8 cellular contexts compared by ENCODE assay signal in the genomic region with DNA sequence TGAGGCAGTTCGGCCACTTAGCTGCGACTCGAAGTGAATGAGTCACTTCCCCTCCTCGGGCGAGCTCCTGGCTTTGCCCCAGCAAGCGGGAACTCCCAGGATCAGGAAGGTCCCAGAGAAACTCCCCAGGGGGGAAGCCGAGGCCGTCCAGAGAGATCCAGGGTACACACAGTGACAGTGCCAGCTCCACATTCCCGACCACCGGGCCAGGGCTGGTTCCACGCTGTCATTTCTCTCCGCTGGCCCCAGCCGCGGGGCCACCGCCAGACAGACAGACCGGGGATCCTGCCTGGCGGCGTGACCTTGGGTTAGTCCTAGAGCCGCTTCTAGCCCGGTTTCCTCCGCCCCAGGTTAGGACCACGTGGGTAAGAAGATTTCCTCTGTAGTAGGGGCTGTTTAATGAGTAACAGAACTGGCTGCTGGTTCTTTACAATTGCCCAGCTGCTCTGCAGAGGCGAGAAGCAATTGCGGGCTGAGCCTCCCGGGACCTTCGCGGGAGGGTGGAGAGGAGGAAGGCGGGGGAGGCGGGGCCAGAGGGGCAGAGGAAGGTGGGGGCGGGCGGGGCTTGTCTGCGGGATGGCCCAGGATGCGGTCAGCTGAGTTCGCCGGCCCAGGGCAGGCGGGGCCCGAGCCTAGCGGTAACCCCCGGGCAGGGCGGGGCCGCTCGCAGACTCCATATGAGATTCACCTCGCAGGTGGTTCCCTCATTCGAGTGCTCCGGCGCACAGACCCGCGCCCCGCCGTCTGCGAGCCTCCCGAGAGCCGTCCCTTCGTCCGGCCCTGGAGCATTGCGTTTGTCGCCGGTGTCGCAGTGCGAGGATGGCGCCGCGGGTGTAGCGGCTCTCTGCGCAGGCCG. TPM values are rescaled to one million over a fixed set of nuclear protein-coding genes. Genes with fewer than 3 reads are reported as not detected.
DNase-seq lines count a peak whose midpoint lies in the region; ATAC-seq lines count a peak whose summit lies in the region.

A gene (plus strand): TSS at position 707 of the 856 bp plus-strand sequence. CDS start 5,519 bp downstream, outside the sequence.

- H3K27me3 Mint-ChIP-seq in activated CD4-positive, alpha-beta T cell treated with anti-CD3 and anti-CD28 coated beads, Interleukin-2, amount 10 ng/mL, durations not matched to agents 7 days and 5 days = no peaks in the 10 kb centered on the region

- H3K4me3 Mint-ChIP-seq in activated CD4-positive, alpha-beta T cell treated with anti-CD3 and anti-CD28 coated beads, Interleukin-2, amount 10 ng/mL, durations not matched to agents 7 days and 5 days = peak within 1 kb of the TSS; percentile 89

- POLR2A ChIA-PET in activated CD4-positive, alpha-beta T cell treated with anti-CD3 and anti-CD28 coated beads, Interleukin-2, amount 10 ng/mL, durations not matched to agents 7 days and 5 days (lab: Charles Lee) = interaction anchor here (0.9 kb wide), 1 partner anchor 97 kb away, joined by 3 read pairs; no protein-coding TSS in a partner anchor

- peak; percentile 64 for ATAC-seq in GM18870 (IDR thresholded peaks at IDR 0.05; ENCODE audit: unreplicated experiment)
- ATAC-seq in HG03108 (IDR thresholded peaks at IDR 0.05; ENCODE audit: unreplicated experiment) = peak; percentile 48
- peak; percentile 90 for ATAC-seq in left lobe of liver

- CTCF ChIA-PET in activated CD4-positive, alpha-beta T cell treated with anti-CD3 and anti-CD28 coated beads, Interleukin-2, amount 10 ng/mL, durations not matched to agents 7 days and 5 days (lab: Charles Lee) = interaction anchor here (0.8 to 3.2 kb wide), 5 partner anchors 10 to 85 kb away, joined by 3 to 17 read pairs (median 3); no protein-coding TSS in a partner anchor

- peak within 1 kb of the TSS; percentile 94 for H3K27ac Mint-ChIP-seq in activated CD4-positive, alpha-beta T cell treated with anti-CD3 and anti-CD28 coated beads, Interleukin-2, amount 10 ng/mL, durations not matched to agents 7 days and 5 days

- peaks cover 79% of the 10 kb centered on the region for H3K4me1 Mint-ChIP-seq in activated CD4-positive, alpha-beta T cell treated with anti-CD3 and anti-CD28 coated beads, Interleukin-2, amount 10 ng/mL, durations not matched to agents 7 days and 5 days

- H3K36me3 Mint-ChIP-seq in activated CD4-positive, alpha-beta T cell treated with anti-CD3 and anti-CD28 coated beads, Interleukin-2, amount 10 ng/mL, durations not matched to agents 7 days and 5 days (ENCODE audit: low read depth) = peaks cover 40% of the 10 kb centered on the region

- DNase-seq in AG08395 (ENCODE audit: low spot score) = peak; percentile 88
- DNase-seq in NCI-H524 treated with DMSO at 0.1 percent for 48 hours (lab: John Stamatoyannopoulos, UW) = peak; percentile 28
- DNase-seq in activated CD4-positive, alpha-beta T cell treated with anti-CD3 and anti-CD28 coated beads, Interleukin-2, amount 10 ng/mL, durations not matched to agents 7 days and 5 days = peak; percentile 94
- peak; percentile 84 for DNase-seq in cortex of kidney (lab: John Stamatoyannopoulos, UW)
- peak; percentile 96 for DNase-seq in left lobe of liver (ENCODE audit: low spot score)
- DNase-seq in stimulated activated CD4-positive, alpha-beta T cell treated with anti-CD3 and anti-CD28 coated beads, Interleukin-2, amount 100 ng/mL, for 48 hours = peak; percentile 77 to 79

- no peaks in the 10 kb centered on the region for H3K9me3 Mint-ChIP-seq in activated CD4-positive, alpha-beta T cell treated with anti-CD3 and anti-CD28 coated beads, Interleukin-2, amount 10 ng/mL, durations not matched to agents 7 days and 5 days

RNA-seq across cellular contexts. Expression of the gene that starts here (rescaled TPM):
- total RNA-seq in activated CD4-positive, alpha-beta T cell treated with anti-CD3 and anti-CD28 coated beads, Interleukin-2, amount 10 ng/mL, durations not matched to agents 7 days and 5 days = 100 to 1,000 TPM; 100 to 114 TPM
- 8.1 TPM for total RNA-seq in left lobe of liver

Comparison
In these comparisons a context has a peak if more than half of its experiments do, and no peak if none do; other contexts are left out.
1. Peak in every context shown above with its lines: DNase-seq and ATAC-seq.
2. RNA of the gene that starts here (total RNA-seq): 100 to 114 TPM in activated CD4-positive, alpha-beta T cell treated with anti-CD3 and anti-CD28 coated beads, Interleukin-2, amount 10 ng/mL, durations not matched to agents 7 days and 5 days; 8.1 TPM in left lobe of liver (single experiment); every median in the first group is over 10 times any median in the second.
3. DNase-seq: peak in every context shown above with its lines; median percentile 96 in left lobe of liver; 94 in activated CD4-positive, alpha-beta T cell treated with anti-CD3 and anti-CD28 coated beads, Interleukin-2, amount 10 ng/mL, durations not matched to agents 7 days and 5 days; 88 in AG08395; 84 in cortex of kidney; 78 in stimulated activated CD4-positive, alpha-beta T cell treated with anti-CD3 and anti-CD28 coated beads, Interleukin-2, amount 100 ng/mL, for 48 hours; 28 in NCI-H524 treated with DMSO at 0.1 percent for 48 hours.